9 cellular contexts compared by ENCODE assay signal in the genomic region with DNA sequence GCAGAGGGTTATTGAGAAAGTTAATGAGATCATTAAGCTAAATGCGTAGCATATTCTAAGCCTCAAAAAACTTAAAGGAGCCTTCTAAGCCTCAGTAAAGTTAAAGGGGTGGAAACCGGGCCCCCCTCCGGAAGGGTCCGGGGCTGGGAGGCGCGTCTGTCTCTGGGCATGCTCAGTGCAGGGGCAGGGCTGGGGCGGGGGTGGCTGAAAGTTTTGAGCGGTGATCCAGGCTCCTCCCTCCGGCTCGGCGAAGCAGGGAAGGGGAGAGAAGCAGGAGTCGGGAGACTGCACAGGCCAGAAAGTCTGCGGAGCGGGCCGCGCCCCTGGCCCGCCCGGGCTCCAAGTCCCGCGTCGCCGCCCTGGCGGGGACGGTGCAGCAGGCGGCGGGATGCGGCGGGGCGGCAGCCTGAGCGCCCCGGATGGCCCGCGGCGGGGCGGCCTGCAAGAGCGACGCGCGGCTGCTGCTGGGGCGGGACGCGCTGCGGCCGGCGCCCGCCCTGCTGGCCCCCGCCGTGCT. TPM values are rescaled to one million over a fixed set of nuclear protein-coding genes. Genes with fewer than 3 reads are reported as not detected.
A peak's percentile ranks its signal among the peaks of the same experiment; 100 is the strongest.
DNase-seq lines count a peak whose midpoint lies in the region; ATAC-seq, FAIRE-seq and TF ChIP-seq lines count a peak whose summit lies in the region.
"Had no signal": no experiment of that assay in that cellular context is flagged by ENCODE, and none has a peak within 500 bp of the region (broad histone marks: within the 10 kb centered on the region; RNA-seq: fewer than 3 reads in every experiment).

A gene (plus strand): TSS at position 240 of the 517 bp plus-strand sequence. CDS start 180 bp downstream, at position 420.

- H3K27me3 Mint-ChIP-seq in astrocyte (ENCODE audit: low read depth, unreplicated experiment), result peaks cover 5% of the 10 kb centered on the region

- peak within 1 kb of the TSS; percentile 86 for H3K9ac ChIP-seq in astrocyte (ENCODE audit: low read length)

- peaks cover 11% of the 10 kb centered on the region for H3K36me3 Mint-ChIP-seq in astrocyte (ENCODE audit: low read depth, unreplicated experiment)

- no peak for FAIRE-seq in astrocyte (lab: Jason Lieb, UNC)

- peaks cover 35% of the 10 kb centered on the region for H4K20me1 ChIP-seq in astrocyte (ENCODE audit: insufficient read depth, low read length)

- no peaks in the 10 kb centered on the region for H3K27me3 ChIP-seq in astrocyte (ENCODE audit: insufficient read depth, low read length)

- peaks cover 5% of the 10 kb centered on the region for H3K36me3 ChIP-seq in astrocyte (ENCODE audit: insufficient read depth, low read length)

- H3K27ac Mint-ChIP-seq in astrocyte (ENCODE audit: unreplicated experiment), result peak within 1 kb of the TSS; percentile 96

- peaks cover 54% of the 10 kb centered on the region for H3K79me2 ChIP-seq in astrocyte (ENCODE audit: insufficient read depth, low read length)

- H3K4me3 ChIP-seq in astrocyte (ENCODE audit: insufficient read depth, low read depth, low read length), result peak within 1 kb of the TSS; percentile 74

- ATAC-seq in GM18909 (IDR thresholded peaks at IDR 0.05; ENCODE audit: poor library complexity, unreplicated experiment) (peak; percentile 49), left ventricle myocardium superior (peak; percentile 90), HG03378 (IDR thresholded peaks at IDR 0.05; ENCODE audit: unreplicated experiment) (no peak)
- ATAC-seq: HCT116 had no signal

- H3K27ac ChIP-seq in astrocyte (ENCODE audit: low read depth, low read length), result peak within 1 kb of the TSS; percentile 96

- peak within 1 kb of the TSS; percentile 85 for H2AFZ ChIP-seq in astrocyte (ENCODE audit: low read depth, low read length)

- peak within 1 kb of the TSS; percentile 90 for H3K4me3 Mint-ChIP-seq in astrocyte (ENCODE audit: unreplicated experiment)

- peaks cover 41% of the 10 kb centered on the region for H3K4me1 ChIP-seq in astrocyte (ENCODE audit: insufficient read depth, low read length)

- H3K4me1 Mint-ChIP-seq in astrocyte (ENCODE audit: low read depth, unreplicated experiment), result peaks cover 17% of the 10 kb centered on the region

- peak within 1 kb of the TSS; percentile 93 for H3K4me2 ChIP-seq in astrocyte (ENCODE audit: low read length)

- intact Hi-C loops in left ventricle myocardium superior (cut with micrococcal nuclease), result no loop called here
- intact Hi-C loops in posterior vena cava (cut with DNase I), result loop anchor here in 1 of 2 donors (5.0 kb wide), 1 partner anchor 36 kb away; no protein-coding TSS in a partner anchor

- peaks cover 6% of the 10 kb centered on the region for H3K9me3 Mint-ChIP-seq in astrocyte (ENCODE audit: unreplicated experiment)

- no peak for TF ChIP-seq CTCF in astrocyte (IDR thresholded peaks at IDR 0.05; ENCODE audit: insufficient read depth, low read depth, low read length)

- peaks cover 5% of the 10 kb centered on the region for H3K9me3 ChIP-seq in astrocyte (ENCODE audit: insufficient read depth, low read depth, low read length)

- DNase-seq in AG08395 (ENCODE audit: low spot score), result peak; percentile 93
- DNase-seq in NCI-H774 (lab: John Stamatoyannopoulos, UW), result peak; percentile 31
- DNase-seq in astrocyte (ENCODE audit: low read depth), result peak; percentile 67
- peak; percentile 90 for DNase-seq in left ventricle myocardium superior
- peak; percentile 91 for DNase-seq in posterior vena cava (ENCODE audit: low spot score)
- no peak for DNase-seq in effector CD8-positive, alpha-beta T cell (lab: John Stamatoyannopoulos, UW)

RNA-seq across cellular contexts. Expression of the gene that starts here (rescaled TPM):
- 23.9 and 24.0 TPM in 2 replicates for total RNA-seq in astrocyte
- 6.3 TPM for total RNA-seq in left ventricle myocardium superior
- total RNA-seq in posterior vena cava, result 10 to 100 TPM; 25.6 to 31.7 TPM
